In the genomic region with DNA sequence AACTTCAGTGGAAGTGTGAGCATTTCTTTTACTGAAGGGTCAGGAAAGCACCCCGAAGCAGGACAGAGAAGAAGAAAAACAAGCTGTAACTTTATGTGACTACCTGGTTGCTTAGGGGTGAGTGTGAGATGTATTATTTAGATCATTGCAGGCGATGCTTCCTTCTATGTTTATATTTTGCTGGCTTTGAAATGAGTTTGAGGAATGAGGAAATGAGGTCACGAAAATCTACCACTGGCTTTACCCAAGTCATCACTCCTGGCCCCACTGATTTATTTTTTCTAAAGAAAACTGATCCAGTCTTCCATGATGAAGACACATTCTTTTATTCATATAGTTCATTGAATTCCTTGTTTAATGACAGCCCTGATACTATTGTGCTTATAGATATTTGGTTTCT, we compare ENCODE assay signal across 27 cellular contexts.
"Had no signal": no experiment of that assay in that cellular context is flagged by ENCODE, and none has a peak within 500 bp of the region (broad histone marks: within the 10 kb centered on the region; RNA-seq: fewer than 3 reads in every experiment).

No MANE protein-coding gene starts in this region.

- H3K4me1 ChIP-seq: adrenal gland, foreskin keratinocyte, heart left ventricle, left lung, lower lobe of right lung, suprapubic skin, tibial artery, upper lobe of right lung had no signal

- H3K9me3 ChIP-seq: adrenal gland, heart left ventricle, lower lobe of right lung, suprapubic skin, tibial artery, upper lobe of right lung had no signal

- H3K4me3 ChIP-seq: adrenal gland, heart left ventricle, left lung, lower lobe of right lung, neural progenitor cell, suprapubic skin, tibial artery, upper lobe of right lung had no signal

- DNase-seq: activated CD4-positive, alpha-beta T cell treated with anti-CD3 and anti-CD28 coated beads for 4 hours; activated CD4-positive, alpha-beta T cell treated with anti-CD3 and anti-CD28 coated beads, Interleukin-2, amount 50 U/mL, for 4 hours; activated naive CD4-positive, alpha-beta T cell treated with Interleukin-2 at 50 U/mL for 16 hours; activated naive CD8-positive, alpha-beta T cell treated with anti-CD3 and anti-CD28 coated beads for 36 hours; activated T-cell treated with anti-CD3 and anti-CD28 coated beads for 4 hours; activated T-cell treated with anti-CD3 and anti-CD28 coated beads, Interleukin-2, amount 50 U/mL, for 72 hours; adrenal gland; brain microvascular endothelial cell; central memory CD4-positive, alpha-beta T cell; endodermal cell; foreskin keratinocyte; heart left ventricle; hypothalamus; immature natural killer cell; left lung; lower lobe of right lung; mesendoderm; natural killer cell; occipital lobe; right cardiac atrium; stimulated activated CD4-positive, alpha-beta T cell treated with anti-CD3 and anti-CD28 coated beads, Interleukin-15, amount 100 ng/mL, for 24 hours; stimulated activated CD4-positive, alpha-beta T cell treated with anti-CD3 and anti-CD28 coated beads, Interleukin-2, amount 100 ng/mL, for 24 hours; stimulated activated naive CD4-positive, alpha-beta T cell; tibial artery; upper lobe of right lung had no signal

- H3K36me3 ChIP-seq: adrenal gland, brain microvascular endothelial cell, heart left ventricle, left lung, lower lobe of right lung, neural progenitor cell, suprapubic skin, tibial artery, upper lobe of right lung had no signal

- H3K27me3 ChIP-seq: adrenal gland, brain microvascular endothelial cell, foreskin keratinocyte, left lung, neural progenitor cell, suprapubic skin, tibial artery, upper lobe of right lung had no signal
